Comparison of ENCODE assay signal across 1 cellular context in the genomic region with DNA sequence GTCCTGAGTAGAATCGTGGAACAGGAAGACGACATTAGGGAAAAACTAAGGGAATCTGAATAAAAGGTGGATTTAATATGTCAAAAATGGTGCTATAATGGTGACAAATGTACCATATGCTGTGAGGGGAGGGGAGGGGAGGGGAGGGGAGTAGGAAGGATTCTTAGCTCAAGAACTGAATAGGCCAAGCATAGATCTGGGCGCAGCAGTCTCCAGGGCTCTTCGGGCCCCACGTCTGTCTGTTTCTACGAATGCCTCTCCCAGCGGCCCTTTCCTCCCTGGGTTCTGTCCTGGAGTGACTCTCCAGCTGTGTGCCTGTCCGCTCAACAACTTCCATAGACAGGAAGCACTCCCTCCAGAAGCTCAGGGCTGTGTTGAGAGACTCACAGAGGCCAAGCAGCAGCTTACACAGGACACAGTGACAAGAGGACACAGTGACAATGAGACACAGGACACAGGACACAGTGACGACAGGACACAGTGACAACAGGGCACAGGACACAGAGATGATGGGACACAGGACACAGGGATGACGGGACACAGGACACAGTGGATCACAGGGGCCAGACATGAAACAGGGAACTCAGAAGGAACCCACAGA.
TF ChIP-seq lines count a peak whose summit lies in the region.

No MANE protein-coding gene starts in this region.

TF ChIP-seq in liver, 16 proteins besides CTCF, POLR2A, EP300 and RAD21:
- no peak for TF ChIP-seq FOXA2 (IDR thresholded peaks at IDR 0.05)
- TF ChIP-seq, protein P1, sequence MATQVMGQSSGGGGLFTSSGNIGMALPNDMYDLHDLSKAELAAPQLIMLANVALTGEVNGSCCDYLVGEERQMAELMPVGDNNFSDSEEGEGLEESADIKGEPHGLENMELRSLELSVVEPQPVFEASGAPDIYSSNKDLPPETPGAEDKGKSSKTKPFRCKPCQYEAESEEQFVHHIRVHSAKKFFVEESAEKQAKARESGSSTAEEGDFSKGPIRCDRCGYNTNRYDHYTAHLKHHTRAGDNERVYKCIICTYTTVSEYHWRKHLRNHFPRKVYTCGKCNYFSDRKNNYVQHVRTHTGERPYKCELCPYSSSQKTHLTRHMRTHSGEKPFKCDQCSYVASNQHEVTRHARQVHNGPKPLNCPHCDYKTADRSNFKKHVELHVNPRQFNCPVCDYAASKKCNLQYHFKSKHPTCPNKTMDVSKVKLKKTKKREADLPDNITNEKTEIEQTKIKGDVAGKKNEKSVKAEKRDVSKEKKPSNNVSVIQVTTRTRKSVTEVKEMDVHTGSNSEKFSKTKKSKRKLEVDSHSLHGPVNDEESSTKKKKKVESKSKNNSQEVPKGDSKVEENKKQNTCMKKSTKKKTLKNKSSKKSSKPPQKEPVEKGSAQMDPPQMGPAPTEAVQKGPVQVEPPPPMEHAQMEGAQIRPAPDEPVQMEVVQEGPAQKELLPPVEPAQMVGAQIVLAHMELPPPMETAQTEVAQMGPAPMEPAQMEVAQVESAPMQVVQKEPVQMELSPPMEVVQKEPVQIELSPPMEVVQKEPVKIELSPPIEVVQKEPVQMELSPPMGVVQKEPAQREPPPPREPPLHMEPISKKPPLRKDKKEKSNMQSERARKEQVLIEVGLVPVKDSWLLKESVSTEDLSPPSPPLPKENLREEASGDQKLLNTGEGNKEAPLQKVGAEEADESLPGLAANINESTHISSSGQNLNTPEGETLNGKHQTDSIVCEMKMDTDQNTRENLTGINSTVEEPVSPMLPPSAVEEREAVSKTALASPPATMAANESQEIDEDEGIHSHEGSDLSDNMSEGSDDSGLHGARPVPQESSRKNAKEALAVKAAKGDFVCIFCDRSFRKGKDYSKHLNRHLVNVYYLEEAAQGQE (IDR thresholded peaks at IDR 0.05): no peak
- TF ChIP-seq JUND (IDR thresholded peaks at IDR 0.05): no peak
- TF ChIP-seq EGR1 (IDR thresholded peaks at IDR 0.05; ENCODE audit: low read depth in 2 of 2): no peak
- TF ChIP-seq, protein P2, sequence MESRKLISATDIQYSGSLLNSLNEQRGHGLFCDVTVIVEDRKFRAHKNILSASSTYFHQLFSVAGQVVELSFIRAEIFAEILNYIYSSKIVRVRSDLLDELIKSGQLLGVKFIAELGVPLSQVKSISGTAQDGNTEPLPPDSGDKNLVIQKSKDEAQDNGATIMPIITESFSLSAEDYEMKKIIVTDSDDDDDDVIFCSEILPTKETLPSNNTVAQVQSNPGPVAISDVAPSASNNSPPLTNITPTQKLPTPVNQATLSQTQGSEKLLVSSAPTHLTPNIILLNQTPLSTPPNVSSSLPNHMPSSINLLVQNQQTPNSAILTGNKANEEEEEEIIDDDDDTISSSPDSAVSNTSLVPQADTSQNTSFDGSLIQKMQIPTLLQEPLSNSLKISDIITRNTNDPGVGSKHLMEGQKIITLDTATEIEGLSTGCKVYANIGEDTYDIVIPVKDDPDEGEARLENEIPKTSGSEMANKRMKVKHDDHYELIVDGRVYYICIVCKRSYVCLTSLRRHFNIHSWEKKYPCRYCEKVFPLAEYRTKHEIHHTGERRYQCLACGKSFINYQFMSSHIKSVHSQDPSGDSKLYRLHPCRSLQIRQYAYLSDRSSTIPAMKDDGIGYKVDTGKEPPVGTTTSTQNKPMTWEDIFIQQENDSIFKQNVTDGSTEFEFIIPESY (IDR thresholded peaks at IDR 0.05): no peak
- no peak for TF ChIP-seq RXRA (IDR thresholded peaks at IDR 0.05)
- peak; percentile 37 for TF ChIP-seq NR2F2 (IDR thresholded peaks at IDR 0.05)
- no peak for TF ChIP-seq TAF1 (conservative IDR thresholded peaks at IDR 0.05)
- no peak for TF ChIP-seq YY1 (IDR thresholded peaks at IDR 0.05)
- TF ChIP-seq FOXA1 (IDR thresholded peaks at IDR 0.05): no peak
- no peak for TF ChIP-seq HNF4G (IDR thresholded peaks at IDR 0.05)
- TF ChIP-seq, protein P3, sequence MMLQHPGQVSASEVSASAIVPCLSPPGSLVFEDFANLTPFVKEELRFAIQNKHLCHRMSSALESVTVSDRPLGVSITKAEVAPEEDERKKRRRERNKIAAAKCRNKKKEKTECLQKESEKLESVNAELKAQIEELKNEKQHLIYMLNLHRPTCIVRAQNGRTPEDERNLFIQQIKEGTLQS (IDR thresholded peaks at IDR 0.05): no peak
- no peak for TF ChIP-seq GABPA (IDR thresholded peaks at IDR 0.05 in 1 of 2, conservative IDR thresholded peaks at IDR 0.05 in 1 of 2)
- TF ChIP-seq, protein P4, sequence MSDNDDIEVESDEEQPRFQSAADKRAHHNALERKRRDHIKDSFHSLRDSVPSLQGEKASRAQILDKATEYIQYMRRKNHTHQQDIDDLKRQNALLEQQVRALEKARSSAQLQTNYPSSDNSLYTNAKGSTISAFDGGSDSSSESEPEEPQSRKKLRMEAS (IDR thresholded peaks at IDR 0.05): no peak
- peak; percentile 27 for TF ChIP-seq SP1 (IDR thresholded peaks at IDR 0.05)
- no peak for TF ChIP-seq HNF4A (conservative IDR thresholded peaks at IDR 0.05)
